ENCODE assay signal across 9 cellular contexts in the genomic region with DNA sequence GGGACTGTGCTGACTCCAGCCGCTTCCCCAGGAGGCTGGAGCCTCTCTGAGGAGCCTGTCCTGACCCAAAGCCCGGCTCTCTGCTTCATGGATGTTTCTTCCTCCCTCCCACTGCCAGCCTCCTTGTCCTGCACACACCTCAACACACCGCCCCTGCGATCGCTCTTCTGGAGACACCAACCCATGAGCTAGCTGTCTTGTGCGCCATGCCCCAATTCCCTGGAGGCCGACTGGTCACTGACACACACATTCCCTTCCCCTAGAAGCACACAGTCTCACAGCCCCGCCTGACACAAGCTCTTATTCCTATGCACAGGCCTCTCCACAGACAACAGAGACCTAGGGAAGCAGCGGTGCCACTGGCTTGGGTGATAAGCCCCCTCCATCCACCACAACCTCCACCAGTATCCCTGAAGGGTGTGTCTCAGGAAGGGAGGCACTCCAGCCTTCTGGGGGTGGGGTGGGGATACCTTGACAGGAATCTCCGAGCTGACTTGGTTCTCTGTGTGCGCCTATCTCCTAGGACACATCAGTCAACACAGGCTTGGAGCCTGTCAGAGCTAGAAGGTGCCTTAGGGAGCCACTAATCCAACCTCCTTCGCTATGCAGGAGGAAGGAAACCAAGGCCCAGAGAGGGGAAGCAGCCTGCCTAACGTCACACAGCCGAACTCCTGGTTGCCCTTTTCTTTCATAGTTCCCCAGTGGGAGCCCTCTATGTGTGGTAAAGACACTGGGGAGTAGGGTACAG. TPM values are rescaled to one million over a fixed set of nuclear protein-coding genes. Genes with fewer than 3 reads are reported as not detected.
DNase-seq lines count a peak whose midpoint lies in the region; ATAC-seq, FAIRE-seq and TF ChIP-seq lines count a peak whose summit lies in the region.
"Had no signal": no experiment of that assay in that cellular context is flagged by ENCODE, and none has a peak within 500 bp of the region (broad histone marks: within the 10 kb centered on the region; RNA-seq: fewer than 3 reads in every experiment).

No MANE protein-coding gene starts in this region.

- H3K4me1 Mint-ChIP-seq in progenitor cell of endocrine pancreas (ENCODE audit: low read depth): peaks cover 54% of the 10 kb centered on the region

- ATAC-seq in GM21367 (IDR thresholded peaks at IDR 0.05; ENCODE audit: unreplicated experiment): no peak

- H3K9me3 Mint-ChIP-seq in progenitor cell of endocrine pancreas (ENCODE audit: low read depth): no peaks in the 10 kb centered on the region

- no peak for TF ChIP-seq CTCF in progenitor cell of endocrine pancreas (IDR thresholded peaks at IDR 0.05; ENCODE audit: unreplicated experiment)

- H3K4me1 ChIP-seq in BLaER1: peaks cover 99% of the 10 kb centered on the region
- peaks cover 74% of the 10 kb centered on the region for H3K4me1 ChIP-seq in SJCRH30

- H4K20me1 ChIP-seq in BLaER1: peaks cover 99% of the 10 kb centered on the region

- peak overlapping the region; percentile 42; the same call in 1 of the 2 replicates for H3K4me3 ChIP-seq in BLaER1
- no peak overlapping the region for H3K4me3 ChIP-seq in SJCRH30

- peak overlapping the region; percentile 76 for H3K9ac ChIP-seq in BLaER1

- H3K36me3 ChIP-seq in BLaER1 (peaks cover 3% of the 10 kb centered on the region), SJCRH30 (peaks cover 10% of the 10 kb centered on the region; the same call in 1 of the 2 replicates)

- H3K9me3 ChIP-seq in BLaER1 (no peaks in the 10 kb centered on the region), SJCRH30 (replicated peaks) (no peaks in the 10 kb centered on the region)

- H3K27me3 Mint-ChIP-seq in progenitor cell of endocrine pancreas: no peaks in the 10 kb centered on the region

- peak overlapping the region; percentile 96 for H3K27ac Mint-ChIP-seq in progenitor cell of endocrine pancreas

- DNase-seq in SJCRH30: peak; percentile 77 to 79
- peak; percentile 30 for DNase-seq in glomerular visceral epithelial cell (ENCODE audit: extremely low spot score)
- no peak for DNase-seq in progenitor cell of endocrine pancreas (ENCODE audit: low spot score, unreplicated experiment)
- DNase-seq in stimulated activated CD4-positive, alpha-beta T cell treated with anti-CD3 and anti-CD28 coated beads, Interleukin-2, amount 100 ng/mL, for 24 hours: no peak
- DNase-seq in activated T-cell treated with anti-CD3 and anti-CD28 coated beads, Interleukin-2, amount 50 U/mL, for 48 hours: no peak
- no peak for DNase-seq in urothelium cell line (ENCODE audit: low spot score)
- DNase-seq: activated effector memory CD4-positive, alpha-beta T cell treated with anti-CD3 and anti-CD28 coated beads, Interleukin-2, amount 50 U/mL, for 16 hours had no signal

- FAIRE-seq in urothelium cell line (lab: Jason Lieb, UNC): no peak

- H3K27me3 ChIP-seq in BLaER1: no peaks in the 10 kb centered on the region
- H3K27me3 ChIP-seq in SJCRH30: no peaks in the 10 kb centered on the region

- H3K4me2 ChIP-seq in BLaER1: peak overlapping the region; percentile 92

- H3K36me3 Mint-ChIP-seq in progenitor cell of endocrine pancreas (ENCODE audit: insufficient read depth): no peaks in the 10 kb centered on the region

- peak overlapping the region; percentile 44 for H3K4me3 Mint-ChIP-seq in progenitor cell of endocrine pancreas (ENCODE audit: low read depth)

- H3K27ac ChIP-seq in BLaER1 (peak overlapping the region; percentile 83), SJCRH30 (no peak overlapping the region; the same call in 1 of the 2 replicates)

RNA-seq across cellular contexts. Expression of gene AHDC1, which starts 31.1 kb away (rescaled TPM):
- total RNA-seq in SJCRH30 (2014; rRNA removed; shearing (Covaris generic)): 29.7 and 30.6 TPM in 2 replicates
- 53.3 and 56.3 TPM in 2 replicates for total RNA-seq in progenitor cell of endocrine pancreas

Comparison
In these comparisons a context has a peak if more than half of its experiments do, and no peak if none do; other contexts are left out.
1. DNase-seq: peak in SJCRH30 (2 of 2) and glomerular visceral epithelial cell (single experiment); none in progenitor cell of endocrine pancreas (single experiment), stimulated activated CD4-positive, alpha-beta T cell treated with anti-CD3 and anti-CD28 coated beads, Interleukin-2, amount 100 ng/mL, for 24 hours (0 of 2), activated T-cell treated with anti-CD3 and anti-CD28 coated beads, Interleukin-2, amount 50 U/mL, for 48 hours (0 of 2) and urothelium cell line (single experiment).